In genomic region chr20:59141818-59142581, GRCh38 we compare ENCODE assay signal across 14 cellular contexts. TPM values are rescaled to one million over a fixed set of nuclear protein-coding genes. Genes with fewer than 3 reads are reported as not detected.
DNase-seq lines count a peak whose midpoint lies in the region; ATAC-seq, FAIRE-seq and TF ChIP-seq lines count a peak whose summit lies in the region.
"Had no signal": no experiment of that assay in that cellular context is flagged by ENCODE, and none has a peak within 500 bp of the region (broad histone marks: within the 10 kb centered on the region; RNA-seq: fewer than 3 reads in every experiment).

No MANE protein-coding gene starts in this region.

- TF ChIP-seq RAD21 in K562 (CRISPR knock-in tag; conservative IDR thresholded peaks at IDR 0.05 in 1 of 2, IDR thresholded peaks at IDR 0.05 in 1 of 2), result no peak

- no peak for TF ChIP-seq POLR2A in K562 (conservative IDR thresholded peaks at IDR 0.05)
- no peak for TF ChIP-seq POLR2A in body of pancreas (IDR thresholded peaks at IDR 0.05)

- no peak overlapping the region for H3K4me2 ChIP-seq in K562 (ENCODE audit: insufficient read depth, low read length)
- no peak overlapping the region for H3K4me2 ChIP-seq in neural progenitor cell

- ATAC-seq in K562, result no peak
- no peak for ATAC-seq in foreskin keratinocyte
- ATAC-seq in HG02970 (IDR thresholded peaks at IDR 0.05; ENCODE audit: low FRiP score, unreplicated experiment), result no peak
- ATAC-seq in body of pancreas, result no peak
- ATAC-seq: stimulated activated memory B cell treated with anti-CD40 and anti-IgM and Interleukin-4, amounts not matched to agents 10 μg/mL and 1 μg/mL and 100 μg/mL, for 72 hours; upper lobe of right lung had no signal

- in situ Hi-C loops in KBM-7 (cut with MboI; ENCODE audit: low pct_unique_long_range_greater_than_20kb, low sequenced_read_pairs) (no loop called here), K562 (cut with MboI) (no loop called here)

- peaks cover 4 to 21% of the 10 kb centered on the region in 2 experiments; a peak in 4 of 5 replicates for H3K27me3 ChIP-seq in K562 (ENCODE audit: control insufficient read depth in 2 of 2, insufficient read depth in 2 of 2, low read length in 2 of 2)
- H3K27me3 ChIP-seq in neural progenitor cell, result no peaks in the 10 kb centered on the region
- no peaks in the 10 kb centered on the region for H3K27me3 ChIP-seq in foreskin keratinocyte
- no peaks in the 10 kb centered on the region for H3K27me3 ChIP-seq in body of pancreas
- H3K27me3 ChIP-seq: adrenal gland, upper lobe of right lung had no signal

- H3K27ac ChIP-seq in K562 (ENCODE audit: extremely low read depth, low read depth, low read length), result no peak overlapping the region
- H3K27ac ChIP-seq in neural progenitor cell, result no peak overlapping the region
- H3K27ac ChIP-seq in foreskin keratinocyte, result no peak overlapping the region
- no peak overlapping the region for H3K27ac ChIP-seq in body of pancreas
- H3K27ac ChIP-seq: adrenal gland, upper lobe of right lung had no signal

- WGBS in K562 (ENCODE audit: insufficient coverage, low coverage, missing lambda C conversion rate), result 2% methylated on average over 13 of the region's 13 CpGs
- WGBS in body of pancreas, 2 donors, result 70 to 71% methylated on average over 13 of the region's 13 CpGs

- no peaks in the 10 kb centered on the region for H3K27me3 Mint-ChIP-seq in activated naive CD4-positive, alpha-beta T cell treated with anti-CD3 and anti-CD28 coated beads for 36 hours (ENCODE audit: low read depth)
- no peaks in the 10 kb centered on the region for H3K27me3 Mint-ChIP-seq in neural progenitor cell (ENCODE audit: insufficient read depth, low read depth)
- H3K27me3 Mint-ChIP-seq: stimulated activated memory B cell treated with anti-CD40 and anti-IgM and Interleukin-4, amounts not matched to agents 10 μg/mL and 1 μg/mL and 100 μg/mL, for 72 hours had no signal

- no TSS peak for BruUV-seq in K562 (replicated peaks; lab: Mats Ljungman, UMichigan)

- H3K9me3 ChIP-seq in K562 (replicated peaks; ENCODE audit: control insufficient read depth, insufficient read depth, low read depth, low read length) (no peaks in the 10 kb centered on the region), neural progenitor cell (ENCODE audit: low read depth) (no peaks in the 10 kb centered on the region), body of pancreas (no peaks in the 10 kb centered on the region)
- H3K9me3 ChIP-seq: adrenal gland, upper lobe of right lung had no signal

- H3K4me1 ChIP-seq in K562 (replicated peaks in 1 of 2; ENCODE audit: control insufficient read depth in 2 of 2, insufficient read depth in 2 of 2, low read length in 2 of 2) (no peaks in the 10 kb centered on the region), neural progenitor cell (no peaks in the 10 kb centered on the region), foreskin keratinocyte (no peaks in the 10 kb centered on the region), body of pancreas (no peaks in the 10 kb centered on the region)

- no peak for FAIRE-seq in K562 (lab: Jason Lieb, UNC)
- FAIRE-seq: TTC549 had no signal

- no peaks in the 10 kb centered on the region for H3K9me3 Mint-ChIP-seq in activated naive CD4-positive, alpha-beta T cell treated with anti-CD3 and anti-CD28 coated beads for 36 hours
- no peaks in the 10 kb centered on the region for H3K9me3 Mint-ChIP-seq in neural progenitor cell
- H3K9me3 Mint-ChIP-seq: stimulated activated memory B cell treated with anti-CD40 and anti-IgM and Interleukin-4, amounts not matched to agents 10 μg/mL and 1 μg/mL and 100 μg/mL, for 72 hours had no signal

- H3K4me3 Mint-ChIP-seq in activated naive CD4-positive, alpha-beta T cell treated with anti-CD3 and anti-CD28 coated beads for 36 hours, result no peak overlapping the region
- H3K4me3 Mint-ChIP-seq in neural progenitor cell, result peak overlapping the region; percentile 60
- H3K4me3 Mint-ChIP-seq: stimulated activated memory B cell treated with anti-CD40 and anti-IgM and Interleukin-4, amounts not matched to agents 10 μg/mL and 1 μg/mL and 100 μg/mL, for 72 hours had no signal

- H3K4me3 ChIP-seq in K562 (no peak overlapping the region), neural progenitor cell (no peak overlapping the region), body of pancreas (no peak overlapping the region)
- H3K4me3 ChIP-seq: adrenal gland, upper lobe of right lung had no signal

- no peaks in the 10 kb centered on the region for H3K9me1 ChIP-seq in K562 (ENCODE audit: control insufficient read depth, insufficient read depth, low read length)

- H2AFZ ChIP-seq in K562 (ENCODE audit: low read depth, low read length) (no peak overlapping the region), neural progenitor cell (replicated peaks) (no peak overlapping the region)

- no peaks in the 10 kb centered on the region for H3K36me3 ChIP-seq in K562 (ENCODE audit: control insufficient read depth, insufficient read depth, low read length)
- H3K36me3 ChIP-seq in neural progenitor cell, result no peaks in the 10 kb centered on the region
- no peaks in the 10 kb centered on the region for H3K36me3 ChIP-seq in body of pancreas (replicated peaks in 1 of 2; ENCODE audit: insufficient read depth in 1 of 2, low read depth in 2 of 2)
- H3K36me3 ChIP-seq: adrenal gland, upper lobe of right lung had no signal

- POLR2A ChIA-PET in K562 (lab: Yijun Ruan, JAX), result interaction anchor here (0.6 kb wide), 2 partner anchors 79 to 257 kb away, joined by 3 to 4 read pairs; no protein-coding TSS in a partner anchor

- intact Hi-C loops in activated naive CD4-positive, alpha-beta T cell treated with anti-CD3 and anti-CD28 coated beads for 36 hours (cut with micrococcal nuclease), result no loop called here
- intact Hi-C loops in K562 (cut with micrococcal nuclease), result no loop called here
- intact Hi-C loops in body of pancreas (cut with DNase I), result no loop called here

- TF ChIP-seq CTCF in K562 (IDR thresholded peaks at IDR 0.05 in 2 of 3, conservative IDR thresholded peaks at IDR 0.05 in 1 of 3; ENCODE audit: insufficient read depth in 2 of 3, low read depth in 1 of 3, low read length in 3 of 3), result no peak
- TF ChIP-seq CTCF in neural progenitor cell (IDR thresholded peaks at IDR 0.05), result no peak
- no peak for TF ChIP-seq CTCF in foreskin keratinocyte (conservative IDR thresholded peaks at IDR 0.05)
- TF ChIP-seq CTCF in body of pancreas (IDR thresholded peaks at IDR 0.05), result no peak

- CTCF ChIA-PET in activated naive CD4-positive, alpha-beta T cell treated with anti-CD3 and anti-CD28 coated beads for 36 hours (lab: Charles Lee), result interaction anchor here (0.8 to 3.1 kb wide), 5 partner anchors 11 to 66 kb away, joined by 3 to 15 read pairs (median 3); no protein-coding TSS in a partner anchor
- CTCF ChIA-PET in K562 (lab: Yijun Ruan, JAX; ENCODE audit: low intra/inter-chr PET ratio), result no interaction called here

- H3K9ac ChIP-seq in K562 (ENCODE audit: insufficient read depth in 1 of 2, low read depth in 2 of 2, low read length in 2 of 2), result no peak overlapping the region
- no peak overlapping the region for H3K9ac ChIP-seq in neural progenitor cell

- H3K4me1 Mint-ChIP-seq in activated naive CD4-positive, alpha-beta T cell treated with anti-CD3 and anti-CD28 coated beads for 36 hours (ENCODE audit: low read depth), result peaks cover 43% of the 10 kb centered on the region
- peaks cover 4% of the 10 kb centered on the region for H3K4me1 Mint-ChIP-seq in neural progenitor cell

- no peaks in the 10 kb centered on the region for H3F3A ChIP-seq in neural progenitor cell (ENCODE audit: low read depth)

- no peaks in the 10 kb centered on the region for H3K79me2 ChIP-seq in K562 (ENCODE audit: control insufficient read depth, insufficient read depth, low read length)
- H3K79me2 ChIP-seq in neural progenitor cell (ENCODE audit: low read depth), result no peaks in the 10 kb centered on the region

- H4K20me1 ChIP-seq in K562 (replicated peaks; ENCODE audit: control insufficient read depth, insufficient read depth, low read length) (no peaks in the 10 kb centered on the region), neural progenitor cell (ENCODE audit: low read depth) (no peaks in the 10 kb centered on the region)

- peaks cover 2% of the 10 kb centered on the region for H3K36me3 Mint-ChIP-seq in activated naive CD4-positive, alpha-beta T cell treated with anti-CD3 and anti-CD28 coated beads for 36 hours (ENCODE audit: low read depth)
- no peaks in the 10 kb centered on the region for H3K36me3 Mint-ChIP-seq in neural progenitor cell
- H3K36me3 Mint-ChIP-seq: stimulated activated memory B cell treated with anti-CD40 and anti-IgM and Interleukin-4, amounts not matched to agents 10 μg/mL and 1 μg/mL and 100 μg/mL, for 72 hours had no signal

- DNase-seq in activated naive CD4-positive, alpha-beta T cell treated with anti-CD3 and anti-CD28 coated beads for 36 hours, result peak; percentile 45
- no peak for DNase-seq in activated naive CD4-positive, alpha-beta T cell treated with anti-CD3 and anti-CD28 coated beads, Interleukin-2, amount 50 U/mL, for 16 hours
- DNase-seq in KBM-7, result peak; percentile 9
- peak; percentile 28 to 42 (median 38) for DNase-seq in K562 (ENCODE audit: extremely low read depth in 1 of 4, low spot score in 3 of 4)
- DNase-seq in neural progenitor cell (ENCODE audit: low spot score), result peak; percentile 72
- DNase-seq in foreskin keratinocyte, result no peak
- no peak for DNase-seq in body of pancreas
- DNase-seq: NCI-H1417; stimulated activated CD4-positive, alpha-beta T cell treated with anti-CD3 and anti-CD28 coated beads, Interleukin-4, amount 100 ng/mL, for 1 hour; upper lobe of right lung had no signal

- no peak for TF ChIP-seq EP300 in K562 (IDR thresholded peaks at IDR 0.05; ENCODE audit: low read length)

- no peak overlapping the region for H3K27ac Mint-ChIP-seq in activated naive CD4-positive, alpha-beta T cell treated with anti-CD3 and anti-CD28 coated beads for 36 hours
- H3K27ac Mint-ChIP-seq in neural progenitor cell, result no peak overlapping the region
- H3K27ac Mint-ChIP-seq: stimulated activated memory B cell treated with anti-CD40 and anti-IgM and Interleukin-4, amounts not matched to agents 10 μg/mL and 1 μg/mL and 100 μg/mL, for 72 hours had no signal

RNA-seq across cellular contexts. Expression of gene ZNF831, which starts 21.6 kb away (rescaled TPM):
- total RNA-seq in activated naive CD4-positive, alpha-beta T cell treated with anti-CD3 and anti-CD28 coated beads for 36 hours, result 1 to 10 TPM; 5.1 to 6.0 TPM
- total RNA-seq in K562 (2011; cell fraction: chromatin; rRNA removed; ENCODE audit: low replicate concordance), result not detected in 2 replicates
- not detected in 2 replicates for total RNA-seq in K562 (2011; cell fraction: nucleolus; rRNA removed)
- not detected in 2 replicates for total RNA-seq in K562 (2011; cell fraction: nucleoplasm; rRNA removed)
- not detected in 2 replicates for total RNA-seq in K562 (2014; rRNA removed)
- total RNA-seq in K562 (2014; rRNA removed; fragmentation: Illumina TruSeq; extraction: Trizol), result not detected in 2 replicates
- not detected in 2 replicates for total RNA-seq in K562 (2015; rRNA removed; fragmentation: Illumina TruSeq; extraction: Trizol)
- not detected in 2 replicates for total RNA-seq in K562 (2021)
- not detected in 2 replicates for polyA plus RNA-seq in K562 (2011; rRNA removed)
- polyA plus RNA-seq in K562 (2011; cell fraction: cytosol; rRNA removed), result not detected in 2 replicates
- not detected in 2 replicates for polyA plus RNA-seq in K562 (2011; cell fraction: nucleus; rRNA removed)
- polyA plus RNA-seq in K562 (2012), result not detected in 2 replicates
- polyA plus RNA-seq in K562 (2014; fragmentation: Illumina TruSeq; extraction: Trizol), result not detected in 2 replicates
- not detected for polyA plus RNA-seq in K562 (2014; fragmentation: Nextera tagmentation; extraction: Ambion mirVana)
- polyA plus RNA-seq in K562 (2014; rRNA removed), result not detected in 2 replicates
- polyA minus RNA-seq in K562 (2011; rRNA and poly(A)+ RNA removed), result not detected in 2 replicates
- not detected in 2 replicates for polyA minus RNA-seq in K562 (2011; cell fraction: cytosol; rRNA and poly(A)+ RNA removed)
- polyA minus RNA-seq in K562 (2011; cell fraction: nucleus; rRNA and poly(A)+ RNA removed), result not detected in 2 replicates
- total RNA-seq in neural progenitor cell (ENCODE audit: low replicate concordance), result not detected in 2 replicates
- not detected in 2 replicates for total RNA-seq in foreskin keratinocyte
- polyA plus RNA-seq in foreskin keratinocyte, result not detected in 2 replicates
- total RNA-seq in body of pancreas, result 1 to 10 TPM in 1 of 2 donors, under 1 TPM in 1; 0.66 to 1.6 TPM

Comparison
In these comparisons a context has a peak if more than half of its experiments do, and no peak if none do; other contexts are left out.
1. DNase-seq: peak in activated naive CD4-positive, alpha-beta T cell treated with anti-CD3 and anti-CD28 coated beads for 36 hours (single experiment), KBM-7 (single experiment), K562 (4 of 4) and neural progenitor cell (single experiment); none in activated naive CD4-positive, alpha-beta T cell treated with anti-CD3 and anti-CD28 coated beads, Interleukin-2, amount 50 U/mL, for 16 hours (single experiment), foreskin keratinocyte (0 of 2) and body of pancreas (0 of 4).